8 cellular contexts compared by ENCODE assay signal in the genomic region with DNA sequence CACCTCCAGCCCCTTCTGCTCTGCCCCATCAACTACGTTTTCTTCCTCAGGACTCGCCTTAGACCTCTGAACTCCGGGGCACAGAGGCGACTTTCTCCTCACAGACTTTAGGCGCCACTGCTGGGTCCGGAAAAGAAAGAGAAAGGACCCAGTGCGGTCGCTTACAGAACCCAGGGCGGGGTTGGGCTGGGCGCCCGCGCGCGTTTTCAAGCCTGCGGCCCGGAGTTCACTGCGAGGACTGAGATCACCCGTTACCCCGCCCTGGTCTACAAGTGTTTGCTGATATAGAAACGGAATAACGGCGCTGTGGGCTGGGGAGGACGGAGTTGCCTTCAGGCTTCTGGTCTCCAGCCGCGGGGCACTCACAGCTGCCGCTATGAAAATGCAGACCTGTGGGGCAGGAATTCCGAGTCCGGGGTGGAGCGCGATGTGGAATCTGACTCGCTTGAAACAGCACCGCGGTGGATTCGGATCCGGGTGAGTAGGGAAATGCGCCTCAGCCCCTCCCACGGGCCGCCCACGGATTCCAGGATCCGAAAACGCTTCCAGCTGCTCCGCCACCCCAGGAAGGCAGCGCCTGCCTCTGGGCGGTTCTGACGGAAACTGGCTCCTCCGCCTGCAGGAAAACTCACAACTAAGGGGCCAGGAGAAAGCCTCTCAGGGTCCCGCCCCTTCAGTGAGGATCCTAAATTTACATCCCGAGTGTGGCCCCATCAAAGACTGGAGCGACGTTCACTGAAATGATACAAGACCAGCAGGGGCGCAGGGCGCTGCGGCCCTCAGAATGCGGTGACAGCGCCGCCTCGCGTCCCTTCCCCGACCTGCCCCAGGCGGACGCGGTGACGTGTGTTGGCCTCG. TPM values are rescaled to one million over a fixed set of nuclear protein-coding genes. Genes with fewer than 3 reads are reported as not detected.
DNase-seq lines count a peak whose midpoint lies in the region; ATAC-seq and TF ChIP-seq lines count a peak whose summit lies in the region.

No MANE protein-coding gene starts in this region.

- H3K36me3 Mint-ChIP-seq in CD8-positive, alpha-beta T cell, result peaks cover 10% of the 10 kb centered on the region

- BruUV-seq in OCI-LY7 (replicated peaks; lab: Mats Ljungman, UMichigan), result no TSS peak

- POLR2A ChIA-PET in CD8-positive, alpha-beta T cell (lab: Charles Lee), result interaction anchor here (1.0 to 1.7 kb wide), 3 partner anchors 15 to 44 kb away, joined by 3 to 7 read pairs (median 7); no protein-coding TSS in a partner anchor
- POLR2A ChIA-PET in OCI-LY7 (lab: Charles Lee), result interaction anchor here (0.7 kb wide), 1 partner anchor 1616 kb away, joined by 3 read pairs; no protein-coding TSS in a partner anchor

- CTCF ChIA-PET in CD8-positive, alpha-beta T cell (lab: Charles Lee), result interaction anchor here (0.7 to 8.7 kb wide), 18 partner anchors 8 to 99 kb away, joined by 3 to 184 read pairs (median 4); a partner anchor contains a TSS
- CTCF ChIA-PET in OCI-LY7 (lab: Charles Lee; ENCODE audit: unreplicated experiment), result no interaction called here

- H3K9me3 ChIP-seq in CD8-positive, alpha-beta T cell (ENCODE audit: low read length), result no peaks in the 10 kb centered on the region
- H3K9me3 ChIP-seq in OCI-LY7 (ENCODE audit: low read length) (no peaks in the 10 kb centered on the region), mucosa of rectum (ENCODE audit: control insufficient read depth in 2 of 2, low read length in 2 of 2) (no peaks in the 10 kb centered on the region)

- peak; percentile 64 for TF ChIP-seq POLR2A in erythroblast (IDR thresholded peaks at IDR 0.05; ENCODE audit: low read length)

- H3K9me2 ChIP-seq in OCI-LY7 (ENCODE audit: insufficient read depth, low read length), result no peaks in the 10 kb centered on the region

- TF ChIP-seq CTCF in CD8-positive, alpha-beta T cell (IDR thresholded peaks at IDR 0.05), result peak; percentile 98
- peak; percentile 93 for TF ChIP-seq CTCF in OCI-LY7 (conservative IDR thresholded peaks at IDR 0.05; ENCODE audit: low read length)

- peak overlapping the region; percentile 67 for H3K27ac ChIP-seq in CD8-positive, alpha-beta T cell (ENCODE audit: low read depth, low read length)
- H3K27ac ChIP-seq in OCI-LY7 (ENCODE audit: low read depth, low read length, poor library complexity, severe bottlenecking), result peak overlapping the region; percentile 73
- H3K27ac ChIP-seq in mucosa of rectum (ENCODE audit: low read depth in 2 of 2, low read length in 2 of 2), result peak overlapping the region; percentile 77 to 87

- H3K4me3 ChIP-seq in CD8-positive, alpha-beta T cell (ENCODE audit: low read depth, low read length), result peak overlapping the region; percentile 74
- peak overlapping the region; percentile 92 for H3K4me3 ChIP-seq in OCI-LY7 (ENCODE audit: low read depth, low read length, poor library complexity, severe bottlenecking)
- H3K4me3 ChIP-seq in mucosa of rectum (ENCODE audit: low read length in 2 of 2), result peak overlapping the region; percentile 67 to 78

- H3K27me3 Mint-ChIP-seq in CD8-positive, alpha-beta T cell (ENCODE audit: low read depth), result no peaks in the 10 kb centered on the region

- no peaks in the 10 kb centered on the region for H3K27me3 ChIP-seq in CD8-positive, alpha-beta T cell (ENCODE audit: insufficient read depth, low read length)
- peaks cover 0 to 14% of the 10 kb centered on the region in 2 donors for H3K27me3 ChIP-seq in mucosa of rectum (ENCODE audit: control insufficient read depth in 2 of 2, insufficient read depth in 2 of 2, low read length in 2 of 2)

- H3K4me2 ChIP-seq in OCI-LY7 (ENCODE audit: low read length), result peak overlapping the region; percentile 80

- peak; percentile 67 for ATAC-seq in CD8-positive, alpha-beta T cell
- peak; percentile 60 for ATAC-seq in GM19438 (IDR thresholded peaks at IDR 0.05; ENCODE audit: low read depth, unreplicated experiment)

- DNase-seq in CD8-positive, alpha-beta T cell, result peak; percentile 69 to 87 (median 81)
- DNase-seq in HK-2 (ENCODE audit: unreplicated experiment), result peak; percentile 90
- peak; percentile 90 for DNase-seq in OCI-LY7 (ENCODE audit: low spot score)
- DNase-seq in activated T-cell treated with anti-CD3 and anti-CD28 coated beads, Interleukin-2, amount 50 U/mL, for 1 hour, result peak; percentile 87
- peak; percentile 91 to 95 for DNase-seq in erythroblast (lab: John Stamatoyannopoulos, UW)
- DNase-seq in stimulated activated CD8-positive, alpha-beta memory T cell treated with anti-CD3 and anti-CD28 coated beads, Interleukin-4, amount 100 ng/mL, for 48 hours, result peak; percentile 89

- no peaks in the 10 kb centered on the region for H4K20me1 ChIP-seq in OCI-LY7 (ENCODE audit: insufficient read depth, low read length)

- peak overlapping the region; percentile 92 for H3K27ac Mint-ChIP-seq in CD8-positive, alpha-beta T cell

- peak overlapping the region; percentile 78 to 85 for H3K9ac ChIP-seq in mucosa of rectum (ENCODE audit: low read depth in 1 of 2, low read length in 2 of 2)

- H3K4me1 ChIP-seq in CD8-positive, alpha-beta T cell (ENCODE audit: insufficient read depth, low read length), result peaks cover 21% of the 10 kb centered on the region
- H3K4me1 ChIP-seq in OCI-LY7 (ENCODE audit: insufficient read depth, low read length, poor library complexity, severe bottlenecking), result peaks cover 24% of the 10 kb centered on the region
- H3K4me1 ChIP-seq in mucosa of rectum (ENCODE audit: control insufficient read depth in 2 of 2, insufficient read depth in 2 of 2, low read length in 2 of 2), result peaks cover 21% of the 10 kb centered on the region in 2 donors

- no peaks in the 10 kb centered on the region for H3K36me3 ChIP-seq in CD8-positive, alpha-beta T cell (ENCODE audit: insufficient read depth, low read length)
- H3K36me3 ChIP-seq in OCI-LY7 (ENCODE audit: insufficient read depth, low read length) (no peaks in the 10 kb centered on the region), mucosa of rectum (ENCODE audit: control insufficient read depth in 2 of 2, insufficient read depth in 2 of 2, low read length in 2 of 2) (no peaks in the 10 kb centered on the region)

- intact Hi-C loops in CD8-positive, alpha-beta T cell (cut with DNase I, micrococcal nuclease), result loop anchor here (1.0 to 10.0 kb wide), 7 partner anchors 14 to 314 kb away; a partner anchor contains a TSS
- intact Hi-C loops in OCI-LY7 (cut with micrococcal nuclease; ENCODE audit: unreplicated experiment), result loop anchor here (1.0 to 5.0 kb wide), 4 partner anchors 14 to 600 kb away; no protein-coding TSS in a partner anchor

- no peaks in the 10 kb centered on the region for H3K79me2 ChIP-seq in OCI-LY7 (ENCODE audit: insufficient read depth, low read depth, low read length)

- H3K4me3 Mint-ChIP-seq in CD8-positive, alpha-beta T cell, result peak overlapping the region; percentile 96

- peaks cover 40% of the 10 kb centered on the region for H3K4me1 Mint-ChIP-seq in CD8-positive, alpha-beta T cell (ENCODE audit: low read depth)

- H3K9me3 Mint-ChIP-seq in CD8-positive, alpha-beta T cell, result no peaks in the 10 kb centered on the region

- peak overlapping the region; percentile 95 for H2AFZ ChIP-seq in OCI-LY7 (ENCODE audit: low read length)

RNA-seq across cellular contexts. Expression of a gene that starts 29.4 kb away (rescaled TPM):
- total RNA-seq in CD8-positive, alpha-beta T cell, result 100 to 1,000 TPM; 378 to 382 TPM
- 83.2 and 140 TPM in 2 replicates for total RNA-seq in OCI-LY7 (2014; rRNA removed; shearing (Covaris generic))
- 56.0 and 65.8 TPM in 2 replicates for total RNA-seq in OCI-LY7 (2022)

Comparison
In these comparisons a context has a peak if more than half of its experiments do, and no peak if none do; other contexts are left out.
1. Peak in every context shown above with its lines: DNase-seq, ATAC-seq, H3K4me3 ChIP-seq and H3K27ac ChIP-seq.